ENCODE assay signal across 8 cellular contexts in the genomic region with DNA sequence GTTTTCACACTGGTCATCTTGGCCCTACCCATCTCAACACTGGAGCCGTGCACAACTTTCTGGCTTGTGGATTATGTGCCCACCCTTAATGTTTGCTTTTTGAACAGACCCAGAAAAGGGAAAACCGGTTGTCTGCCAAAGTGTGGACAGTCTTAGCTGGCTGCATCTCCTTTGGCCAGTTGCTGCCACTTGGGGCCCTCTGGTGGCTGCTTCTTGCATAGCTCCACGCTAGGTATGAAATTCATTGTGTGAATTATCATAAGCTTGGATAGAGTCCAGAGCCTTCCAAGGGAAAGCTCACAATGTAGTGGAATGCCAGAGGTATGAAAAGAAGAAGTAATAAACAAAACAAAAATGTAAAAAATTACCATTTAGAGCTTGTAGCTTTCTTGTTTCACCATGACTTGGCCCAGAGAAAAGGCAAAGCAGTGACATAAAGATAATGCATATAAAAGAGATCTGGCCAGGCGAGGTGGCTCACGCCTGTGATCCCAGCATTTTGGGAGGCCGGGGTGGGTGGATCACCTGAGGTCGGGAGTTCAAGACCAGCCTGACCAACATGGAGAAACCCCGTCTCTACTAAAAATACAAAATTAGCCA. TPM values are rescaled to one million over a fixed set of nuclear protein-coding genes. Genes with fewer than 3 reads are reported as not detected.
A peak's percentile ranks its signal among the peaks of the same experiment; 100 is the strongest.
DNase-seq lines count a peak whose midpoint lies in the region; ATAC-seq, FAIRE-seq and TF ChIP-seq lines count a peak whose summit lies in the region.

No MANE protein-coding gene starts in this region.

- H4K20me1 ChIP-seq in OCI-LY7 (ENCODE audit: insufficient read depth, low read length): no peaks in the 10 kb centered on the region

- H3K9ac ChIP-seq in parathyroid adenoma: no peak overlapping the region

- BruUV-seq in OCI-LY7 (replicated peaks; lab: Mats Ljungman, UMichigan): no TSS peak

- H3K36me3 ChIP-seq in OCI-LY7 (ENCODE audit: insufficient read depth, low read length): no peaks in the 10 kb centered on the region
- no peaks in the 10 kb centered on the region for H3K36me3 ChIP-seq in parathyroid adenoma (ENCODE audit: control insufficient read depth, insufficient read depth, low read length)

- no peak overlapping the region for H2AFZ ChIP-seq in OCI-LY7 (ENCODE audit: low read length)
- H2AFZ ChIP-seq in parathyroid adenoma: no peak overlapping the region

- no peak overlapping the region for H3K27ac Mint-ChIP-seq in activated T-cell treated with anti-CD3 and anti-CD28 coated beads, Interleukin-2, amount 50 U/mL, for 72 hours

- H3K27ac ChIP-seq in OCI-LY7 (ENCODE audit: low read depth, low read length, poor library complexity, severe bottlenecking): no peak overlapping the region
- H3K27ac ChIP-seq in parathyroid adenoma: no peak overlapping the region

- DNase-seq in COLO668 (lab: John Stamatoyannopoulos, UW; ENCODE audit: unreplicated experiment): peak; percentile 43
- DNase-seq in OCI-LY7 (ENCODE audit: low spot score): peak; percentile 72
- DNase-seq in activated T-cell treated with anti-CD3 and anti-CD28 coated beads, Interleukin-2, amount 50 U/mL, for 72 hours: peak; percentile 67 to 72
- DNase-seq in frontal cortex (ENCODE audit: low spot score in 2 of 2): peak; percentile 41 to 49
- peak; percentile 78 for DNase-seq in ureter (ENCODE audit: low spot score)

- POLR2A ChIA-PET in OCI-LY7 (lab: Charles Lee): interaction anchor here (0.9 to 1.0 kb wide), 2 partner anchors 17 to 27 kb away, joined by 3 to 5 read pairs; no protein-coding TSS in a partner anchor

- no peaks in the 10 kb centered on the region for H3K9me2 ChIP-seq in OCI-LY7 (ENCODE audit: insufficient read depth, low read length)

- H3K4me3 Mint-ChIP-seq in activated T-cell treated with anti-CD3 and anti-CD28 coated beads, Interleukin-2, amount 50 U/mL, for 72 hours: no peak overlapping the region

- no peaks in the 10 kb centered on the region for H3K27me3 ChIP-seq in parathyroid adenoma (ENCODE audit: control insufficient read depth, insufficient read depth, low read length)

- H3K36me3 Mint-ChIP-seq in activated T-cell treated with anti-CD3 and anti-CD28 coated beads, Interleukin-2, amount 50 U/mL, for 72 hours (ENCODE audit: insufficient read depth in 2 of 2): no peaks in the 10 kb centered on the region

- CTCF ChIA-PET in OCI-LY7 (lab: Charles Lee; ENCODE audit: unreplicated experiment): interaction anchor here (0.6 to 1.2 kb wide), 4 partner anchors 58 to 158 kb away, joined by 3 to 8 read pairs (median 4); partner anchors contain the start of gene CCDC69

- H3K9me3 ChIP-seq in OCI-LY7 (ENCODE audit: low read length): 0 out of 2 replicates have a peak, but pooled peaks cover 2% of the 10 kb centered on the region
- H3K9me3 ChIP-seq in parathyroid adenoma (ENCODE audit: control insufficient read depth, low read length): no peaks in the 10 kb centered on the region

- TF ChIP-seq CTCF in OCI-LY7 (conservative IDR thresholded peaks at IDR 0.05; ENCODE audit: low read length): peak; percentile 98
- TF ChIP-seq CTCF in parathyroid adenoma (IDR thresholded peaks at IDR 0.05): peak; percentile 94

- H3K79me2 ChIP-seq in OCI-LY7 (ENCODE audit: insufficient read depth, low read depth, low read length): no peaks in the 10 kb centered on the region
- no peaks in the 10 kb centered on the region for H3K79me2 ChIP-seq in parathyroid adenoma

- H3K4me1 ChIP-seq in OCI-LY7 (ENCODE audit: insufficient read depth, low read length, poor library complexity, severe bottlenecking) (peaks cover 6% of the 10 kb centered on the region), parathyroid adenoma (no peaks in the 10 kb centered on the region)

- H3K4me1 Mint-ChIP-seq in activated T-cell treated with anti-CD3 and anti-CD28 coated beads, Interleukin-2, amount 50 U/mL, for 72 hours (ENCODE audit: low read depth): no peaks in the 10 kb centered on the region

- intact Hi-C loops in OCI-LY7 (cut with micrococcal nuclease; ENCODE audit: unreplicated experiment): loop anchor here (1.0 to 5.0 kb wide), 5 partner anchors 59 to 515 kb away; no protein-coding TSS in a partner anchor

- H3K4me2 ChIP-seq in OCI-LY7 (ENCODE audit: low read length) (no peak overlapping the region), parathyroid adenoma (ENCODE audit: low read length) (no peak overlapping the region)

- ATAC-seq in GM18907 (IDR thresholded peaks at IDR 0.05; ENCODE audit: unreplicated experiment) (peak; percentile 80), HG03175 (IDR thresholded peaks at IDR 0.05; ENCODE audit: unreplicated experiment) (peak; percentile 81)
- peak; percentile 52 to 71 for ATAC-seq in activated T-cell treated with anti-CD3 and anti-CD28 coated beads, Interleukin-2, amount 50 U/mL, for 72 hours (replicated peaks in 1 of 2)

- FAIRE-seq in frontal cortex (lab: Jason Lieb, UNC): no peak

- H3K4me3 ChIP-seq in OCI-LY7 (ENCODE audit: low read depth, low read length, poor library complexity, severe bottlenecking) (no peak overlapping the region), parathyroid adenoma (ENCODE audit: low read depth, low read length) (no peak overlapping the region)

- no peaks in the 10 kb centered on the region for H3K27me3 Mint-ChIP-seq in activated T-cell treated with anti-CD3 and anti-CD28 coated beads, Interleukin-2, amount 50 U/mL, for 72 hours (ENCODE audit: low read depth)

- H3K9me3 Mint-ChIP-seq in activated T-cell treated with anti-CD3 and anti-CD28 coated beads, Interleukin-2, amount 50 U/mL, for 72 hours: peaks cover 0 to 2% of the 10 kb centered on the region in 2 donors

RNA-seq across cellular contexts. Expression of gene SLC36A3, which starts 12.5 kb away (rescaled TPM):
- not detected in 2 replicates for total RNA-seq in OCI-LY7 (2014; rRNA removed; shearing (Covaris generic))
- total RNA-seq in OCI-LY7 (2022) (not detected in 2 replicates), frontal cortex (not detected), ureter (not detected)
- under 1 TPM in 1 of 2 donors, not detected in 1; 0.10 TPM for total RNA-seq in activated T-cell treated with anti-CD3 and anti-CD28 coated beads, Interleukin-2, amount 50 U/mL, for 72 hours

RNA-seq across cellular contexts. Expression of gene SLC36A2, which starts 31.3 kb away (rescaled TPM):
- total RNA-seq in OCI-LY7 (2014; rRNA removed; shearing (Covaris generic)): not detected in 2 replicates
- total RNA-seq in OCI-LY7 (2022): not detected in 2 replicates
- total RNA-seq in activated T-cell treated with anti-CD3 and anti-CD28 coated beads, Interleukin-2, amount 50 U/mL, for 72 hours: not detected
- not detected for total RNA-seq in frontal cortex
- total RNA-seq in ureter: not detected
